In genomic region chr2:168751104-168751768, GRCh38 we compare ENCODE assay signal across 9 cellular contexts. TPM values are rescaled to one million over a fixed set of nuclear protein-coding genes. Genes with fewer than 3 reads are reported as not detected.
A peak's percentile ranks its signal among the peaks of the same experiment; 100 is the strongest.
DNase-seq lines count a peak whose midpoint lies in the region; ATAC-seq and TF ChIP-seq lines count a peak whose summit lies in the region.
"Had no signal": no experiment of that assay in that cellular context is flagged by ENCODE, and none has a peak within 500 bp of the region (broad histone marks: within the 10 kb centered on the region; RNA-seq: fewer than 3 reads in every experiment).

No MANE protein-coding gene starts in this region.

- no peaks in the 10 kb centered on the region for H3K9me3 ChIP-seq in gastroesophageal sphincter

- peak; percentile 26 for DNase-seq in GM20000 (ENCODE audit: low spot score)
- DNase-seq in effector CD4-positive, alpha-beta T cell = peak; percentile 14
- no peak for DNase-seq in DMS114 treated with DMSO at 0.1 percent for 48 hours (lab: John Stamatoyannopoulos, UW; ENCODE audit: unreplicated experiment)
- DNase-seq in NCI-H1436 treated with DMSO at 0.1 percent for 48 hours (lab: John Stamatoyannopoulos, UW) = no peak
- no peak for DNase-seq in iPS-NIHi7 (ENCODE audit: extremely low spot score)
- DNase-seq: NCI-H524 treated with DMSO at 0.1 percent for 48 hours had no signal

- TF ChIP-seq CTCF in GM20000 (IDR thresholded peaks at IDR 0.05; ENCODE audit: extremely low read depth, missing control alignments) (no peak), gastroesophageal sphincter (IDR thresholded peaks at IDR 0.05) (no peak)

- no peaks in the 10 kb centered on the region for H3K36me3 ChIP-seq in gastroesophageal sphincter

- no peak overlapping the region for H3K27ac ChIP-seq in gastroesophageal sphincter

- no peaks in the 10 kb centered on the region for H3K27me3 ChIP-seq in gastroesophageal sphincter

- peak; percentile 95 for ATAC-seq in GM18511 (IDR thresholded peaks at IDR 0.05; ENCODE audit: unreplicated experiment)
- ATAC-seq in HG03378 (IDR thresholded peaks at IDR 0.05; ENCODE audit: unreplicated experiment) = peak; percentile 89
- no peak for ATAC-seq in gastroesophageal sphincter

- no peak for TF ChIP-seq EP300 in gastroesophageal sphincter (IDR thresholded peaks at IDR 0.05)

- no peak for TF ChIP-seq POLR2A in gastroesophageal sphincter (IDR thresholded peaks at IDR 0.05)

- H3K4me3 ChIP-seq in gastroesophageal sphincter = no peak overlapping the region

- H3K4me1 ChIP-seq in gastroesophageal sphincter = peaks cover 0 to 16% (median 0%) of the 10 kb centered on the region in 3 donors

RNA-seq across cellular contexts. Expression of gene NOSTRIN, which starts 51.2 kb away (rescaled TPM):
- total RNA-seq in gastroesophageal sphincter = 10 to 100 TPM; 12.5 to 22.5 (median 16.1) TPM

Comparison
In these comparisons a context has a peak if more than half of its experiments do, and no peak if none do; other contexts are left out.
1. DNase-seq: peak in GM20000 (single experiment) and effector CD4-positive, alpha-beta T cell (single experiment); none in DMS114 treated with DMSO at 0.1 percent for 48 hours (single experiment), NCI-H1436 treated with DMSO at 0.1 percent for 48 hours (single experiment) and iPS-NIHi7 (single experiment).